ENCODE assay signal across 18 cellular contexts in genomic region chr15:51299187-51300015, GRCh38. TPM values are rescaled to one million over a fixed set of nuclear protein-coding genes. Genes with fewer than 3 reads are reported as not detected.
DNase-seq lines count a peak whose midpoint lies in the region; ATAC-seq, FAIRE-seq and TF ChIP-seq lines count a peak whose summit lies in the region.
"Had no signal": no experiment of that assay in that cellular context is flagged by ENCODE, and none has a peak within 500 bp of the region (broad histone marks: within the 10 kb centered on the region; RNA-seq: fewer than 3 reads in every experiment).

No MANE protein-coding gene starts in this region.

- no peak for FAIRE-seq in kidney (lab: Jason Lieb, UNC)

- H3K9me3 ChIP-seq in kidney (ENCODE audit: control insufficient read depth in 1 of 2, low read length in 2 of 2): no peaks in the 10 kb centered on the region
- no peaks in the 10 kb centered on the region for H3K9me3 ChIP-seq in spleen
- H3K9me3 ChIP-seq in BE2C: no peaks in the 10 kb centered on the region
- H3K9me3 ChIP-seq in smooth muscle cell (replicated peaks; ENCODE audit: low read depth): no peaks in the 10 kb centered on the region
- H3K9me3 ChIP-seq: BLaER1 treated with 17β-estradiol and CSF1 and Interleukin-3, amounts not matched to agents 10 nM and 100 nM; gastroesophageal sphincter had no signal

- H3K4me1 ChIP-seq in kidney (ENCODE audit: control insufficient read depth in 1 of 2, insufficient read depth in 1 of 2, low read depth in 1 of 2, low read length in 2 of 2) (peaks cover 0 to 4% of the 10 kb centered on the region in 2 donors), spleen (peaks cover 0 to 22% (median 0%) of the 10 kb centered on the region in 6 donors), BE2C (no peaks in the 10 kb centered on the region; the same call in 1 of the 2 replicates), smooth muscle cell (ENCODE audit: low read depth) (no peaks in the 10 kb centered on the region)
- H3K4me1 ChIP-seq: BLaER1 treated with 17β-estradiol and CSF1 and Interleukin-3, amounts not matched to agents 10 nM and 100 nM had no signal

- H3K27ac ChIP-seq in kidney (ENCODE audit: low read depth in 2 of 2, low read length in 2 of 2) (peak overlapping the region; percentile 41 to 59), spleen (peak overlapping the region; percentile 53 to 75 (median 64)), smooth muscle cell (ENCODE audit: low read depth) (no peak overlapping the region)
- H3K27ac ChIP-seq: BLaER1 treated with 17β-estradiol and CSF1 and Interleukin-3, amounts not matched to agents 10 nM and 100 nM; RWPE1 had no signal

- H3K79me2 ChIP-seq in smooth muscle cell (ENCODE audit: low read depth): no peaks in the 10 kb centered on the region

- H3K27me3 ChIP-seq in spleen (replicated peaks in 1 of 7) (no peaks in the 10 kb centered on the region), BE2C (no peaks in the 10 kb centered on the region), smooth muscle cell (ENCODE audit: low read depth) (no peaks in the 10 kb centered on the region)
- H3K27me3 ChIP-seq: BLaER1 treated with 17β-estradiol and CSF1 and Interleukin-3, amounts not matched to agents 10 nM and 100 nM; gastroesophageal sphincter had no signal

- TF ChIP-seq CTCF in kidney (IDR thresholded peaks at IDR 0.05; ENCODE audit: borderline replicate concordance, extremely low read depth, insufficient read depth) (no peak), spleen (IDR thresholded peaks at IDR 0.05 in 8 of 11, conservative IDR thresholded peaks at IDR 0.05 in 3 of 11) (no peak), BE2C (IDR thresholded peaks at IDR 0.05; ENCODE audit: low read depth, low read length) (no peak), smooth muscle cell (IDR thresholded peaks at IDR 0.05; ENCODE audit: borderline replicate concordance, insufficient read depth, poor library complexity, severe bottlenecking) (no peak)

- H3K9ac ChIP-seq in kidney (ENCODE audit: low read length in 2 of 2) (no peak overlapping the region), smooth muscle cell (ENCODE audit: low read depth) (no peak overlapping the region)
- H3K9ac ChIP-seq: BLaER1 treated with 17β-estradiol and CSF1 and Interleukin-3, amounts not matched to agents 10 nM and 100 nM had no signal

- H3K36me3 ChIP-seq in kidney (ENCODE audit: control insufficient read depth in 1 of 2, insufficient read depth in 2 of 2, low read length in 2 of 2): no peaks in the 10 kb centered on the region
- H3K36me3 ChIP-seq in spleen: no peaks in the 10 kb centered on the region
- no peaks in the 10 kb centered on the region for H3K36me3 ChIP-seq in BE2C
- no peaks in the 10 kb centered on the region for H3K36me3 ChIP-seq in smooth muscle cell (ENCODE audit: low read depth)
- H3K36me3 ChIP-seq: BLaER1 treated with 17β-estradiol and CSF1 and Interleukin-3, amounts not matched to agents 10 nM and 100 nM; gastroesophageal sphincter had no signal

- 78 to 91% (median 80%) methylated on average over 5 of the region's 5 CpGs for WGBS in spleen, 5 donors
- 98% methylated on average over 5 of the region's 5 CpGs for WGBS in smooth muscle cell (ENCODE audit: low lambda C conversion rate)

- no peak for ATAC-seq in HG03460 (IDR thresholded peaks at IDR 0.05; ENCODE audit: unreplicated experiment)
- ATAC-seq: gastroesophageal sphincter had no signal

- H3K4me3 ChIP-seq in kidney (ENCODE audit: low read length in 2 of 2) (no peak overlapping the region), spleen (no peak overlapping the region), BE2C (ENCODE audit: low read depth, low read length) (no peak overlapping the region), smooth muscle cell (no peak overlapping the region)
- H3K4me3 ChIP-seq: BLaER1 treated with 17β-estradiol and CSF1 and Interleukin-3, amounts not matched to agents 10 nM and 100 nM; gastroesophageal sphincter had no signal

- no peak for TF ChIP-seq POLR2A in spleen (IDR thresholded peaks at IDR 0.05)

- H3F3A ChIP-seq in smooth muscle cell (ENCODE audit: low read depth): no peaks in the 10 kb centered on the region

- no peak overlapping the region for H3K4me2 ChIP-seq in smooth muscle cell
- H3K4me2 ChIP-seq: BLaER1 treated with 17β-estradiol and CSF1 and Interleukin-3, amounts not matched to agents 10 nM and 100 nM had no signal

- H4K20me1 ChIP-seq in smooth muscle cell (ENCODE audit: low read depth): no peaks in the 10 kb centered on the region
- H4K20me1 ChIP-seq: BLaER1 treated with 17β-estradiol and CSF1 and Interleukin-3, amounts not matched to agents 10 nM and 100 nM had no signal

- intact Hi-C loops in kidney (cut with DNase I) (no loop called here), spleen (cut with DNase I; ENCODE audit: low total_unique reads) (no loop called here)

- DNase-seq in NCI-H146 treated with DMSO at 0.1 percent for 48 hours (lab: John Stamatoyannopoulos, UW; ENCODE audit: unreplicated experiment) (peak; percentile 95), NCI-H774 (lab: John Stamatoyannopoulos, UW) (peak; percentile 88), kidney (no peak), spleen (no peak), BE2C (no peak), smooth muscle cell (lab: John Stamatoyannopoulos, UW; ENCODE audit: unreplicated experiment) (no peak)
- DNase-seq: activated CD4-positive, alpha-beta T cell treated with anti-CD3 and anti-CD28 coated beads for 4 hours; activated naive CD8-positive, alpha-beta T cell treated with anti-CD3 and anti-CD28 coated beads, Interleukin-2, amount 10 ng/mL, durations not matched to agents 7 days and 5 days; activated T-cell treated with anti-CD3 and anti-CD28 coated beads, Interleukin-2, amount 50 U/mL, for 24 hours; central memory CD4-positive, alpha-beta T cell; immature natural killer cell; T-helper 2 cell had no signal

- no peak overlapping the region for H2AFZ ChIP-seq in smooth muscle cell (ENCODE audit: low read depth)

RNA-seq across cellular contexts. Expression of gene CYP19A1, which starts 39.0 kb away (rescaled TPM):
- 0.50 TPM for total RNA-seq in kidney
- polyA plus RNA-seq in kidney (ENCODE audit: insufficient read depth, low read depth, low replicate concordance): not detected
- total RNA-seq in spleen: 1 to 10 TPM in 4 of 7 donors, under 1 TPM in 2, not detected in 1; 0.35 to 5.6 (median 2.2) TPM
- polyA plus RNA-seq in spleen: under 1 TPM; 0.13 to 0.96 (median 0.35) TPM
- polyA plus RNA-seq in BE2C (2012; ENCODE audit: insufficient read depth, insufficient read length, low read depth): 0.56 TPM
- total RNA-seq in smooth muscle cell: 1.2 TPM in 1 of 2 replicates, not detected in the other
- not detected in 2 replicates for polyA plus RNA-seq in smooth muscle cell
- total RNA-seq: activated naive CD8-positive, alpha-beta T cell treated with anti-CD3 and anti-CD28 coated beads, Interleukin-2, amount 10 ng/mL, durations not matched to agents 7 days and 5 days; MCF 10A; progenitor cell of endocrine pancreas had no signal
- polyA plus RNA-seq: immature natural killer cell had no signal

RNA-seq across cellular contexts. Expression of gene GLDN, which starts 42.1 kb away (rescaled TPM):
- total RNA-seq in kidney (4.0 TPM), spleen (10 to 100 TPM in 1 of 7 donors, 1 to 10 TPM in 6; 2.6 to 18.2 (median 4.7) TPM), smooth muscle cell (0.81 and 1.4 TPM in 2 replicates)
- polyA plus RNA-seq in kidney (ENCODE audit: insufficient read depth, low read depth, low replicate concordance) (0.71 TPM), spleen (1 to 10 TPM in 2 of 3 donors, under 1 TPM in 1; 0.94 to 2.8 (median 1.1) TPM), smooth muscle cell (0.18 and 0.40 TPM in 2 replicates)
- not detected for polyA plus RNA-seq in BE2C (2012; ENCODE audit: insufficient read depth, insufficient read length, low read depth)
- total RNA-seq: activated naive CD8-positive, alpha-beta T cell treated with anti-CD3 and anti-CD28 coated beads, Interleukin-2, amount 10 ng/mL, durations not matched to agents 7 days and 5 days; MCF 10A had no signal
- polyA plus RNA-seq: immature natural killer cell had no signal

Comparison
In these comparisons a context has a peak if more than half of its experiments do, and no peak if none do; other contexts are left out.
1. DNase-seq: peak in NCI-H146 treated with DMSO at 0.1 percent for 48 hours (single experiment) and NCI-H774 (single experiment); none in kidney (single experiment), spleen (single experiment), BE2C (single experiment) and smooth muscle cell (single experiment).